ENCODE assay signal across 17 cellular contexts in genomic region chr12:123098780-123099179, GRCh38. TPM values are rescaled to one million over a fixed set of nuclear protein-coding genes. Genes with fewer than 3 reads are reported as not detected.
DNase-seq lines count a peak whose midpoint lies in the region; ATAC-seq and TF ChIP-seq lines count a peak whose summit lies in the region.
"Had no signal": no experiment of that assay in that cellular context is flagged by ENCODE, and none has a peak within 500 bp of the region (broad histone marks: within the 10 kb centered on the region; RNA-seq: fewer than 3 reads in every experiment).

No MANE protein-coding gene starts in this region.

- no peak overlapping the region; the same call in 1 of the 2 replicates for H3K4me2 ChIP-seq in OCI-LY1 (ENCODE audit: low read length)
- H3K4me2 ChIP-seq: GM23338 had no signal

- H3K27ac Mint-ChIP-seq in memory B cell = peak overlapping the region; percentile 54
- H3K27ac Mint-ChIP-seq: GM23338 had no signal

- H3K4me3 Mint-ChIP-seq in memory B cell = peak overlapping the region; percentile 51
- H3K4me3 Mint-ChIP-seq: GM23338 had no signal

- no peaks in the 10 kb centered on the region for H3K9me3 ChIP-seq in left ventricle myocardium inferior (replicated peaks)
- H3K9me3 ChIP-seq in OCI-LY1 (ENCODE audit: low read length) = no peaks in the 10 kb centered on the region
- H3K9me3 ChIP-seq in transverse colon = no peaks in the 10 kb centered on the region

- H3K27ac ChIP-seq in left ventricle myocardium inferior (replicated peaks) (peak overlapping the region; percentile 91), OCI-LY1 (ENCODE audit: low read depth, low read length, poor library complexity, severe bottlenecking) (peak overlapping the region; percentile 65), transverse colon (peak overlapping the region in 3 of 4 donors; percentile 53 to 76 (median 70))

- no peak for TF ChIP-seq EP300 in transverse colon (IDR thresholded peaks at IDR 0.05; ENCODE audit: low read depth)

- H2AFZ ChIP-seq in OCI-LY1 (ENCODE audit: low read length) = no peak overlapping the region
- H2AFZ ChIP-seq: GM23338 had no signal

- ATAC-seq in Right ventricle myocardium inferior (no peak), memory B cell (ENCODE audit: low read depth) (no peak), GM21529 (IDR thresholded peaks at IDR 0.05; ENCODE audit: unreplicated experiment) (no peak)
- ATAC-seq: GM23338 had no signal

- no peak overlapping the region for H3K4me3 ChIP-seq in left ventricle myocardium inferior
- H3K4me3 ChIP-seq in OCI-LY1 (ENCODE audit: low read depth, low read length, poor library complexity, severe bottlenecking) = no peak overlapping the region
- no peak overlapping the region for H3K4me3 ChIP-seq in transverse colon
- H3K4me3 ChIP-seq: GM23338 had no signal

- TF ChIP-seq CTCF in left ventricle myocardium inferior (IDR thresholded peaks at IDR 0.05; ENCODE audit: borderline replicate concordance) = no peak
- TF ChIP-seq CTCF in OCI-LY1 (IDR thresholded peaks at IDR 0.05; ENCODE audit: low read length) = no peak
- TF ChIP-seq CTCF in transverse colon (IDR thresholded peaks at IDR 0.05) = no peak
- no peak for TF ChIP-seq CTCF in GM10266 (IDR thresholded peaks at IDR 0.05; ENCODE audit: control insufficient read depth, insufficient read depth, low read depth, missing control alignments)

- peaks cover 2% of the 10 kb centered on the region for H3K27me3 Mint-ChIP-seq in memory B cell

- no peaks in the 10 kb centered on the region for H3K36me3 ChIP-seq in left ventricle myocardium inferior
- H3K36me3 ChIP-seq in OCI-LY1 (ENCODE audit: insufficient read depth, low read length) = peaks cover 76% of the 10 kb centered on the region; the same call in 1 of the 2 replicates
- H3K36me3 ChIP-seq in transverse colon = no peaks in the 10 kb centered on the region

- H3K9me2 ChIP-seq in OCI-LY1 (ENCODE audit: low read depth, low read length) = no peaks in the 10 kb centered on the region

- intact Hi-C loops in left ventricle myocardium inferior (cut with micrococcal nuclease) = no loop called here
- intact Hi-C loops in Right ventricle myocardium inferior (cut with DNase I) = loop anchor here (5.0 kb wide), 1 partner anchor 36 kb away; no protein-coding TSS in a partner anchor
- intact Hi-C loops in transverse colon (cut with DNase I; ENCODE audit: low total_unique reads) = no loop called here

- H3K36me3 Mint-ChIP-seq in memory B cell = peaks cover 2% of the 10 kb centered on the region

- H4K20me1 ChIP-seq in OCI-LY1 (ENCODE audit: insufficient read depth, low read length) = no peaks in the 10 kb centered on the region

- H3K27me3 ChIP-seq in left ventricle myocardium inferior (ENCODE audit: low read depth) = no peaks in the 10 kb centered on the region
- H3K27me3 ChIP-seq in OCI-LY1 (ENCODE audit: insufficient read depth, low read length) = no peaks in the 10 kb centered on the region
- no peaks in the 10 kb centered on the region for H3K27me3 ChIP-seq in transverse colon

- H3F3A ChIP-seq in OCI-LY1 (ENCODE audit: insufficient read depth, low read length) = no peaks in the 10 kb centered on the region

- in situ Hi-C loops in transverse colon (cut with MboI; ENCODE audit: low pct_ligation_motif_present in 1 of 4, low pct_unique_long_range_greater_than_20kb in 1 of 4, low sequenced_read_pairs in 3 of 4) = no loop called here

- H3K9me3 Mint-ChIP-seq in memory B cell = no peaks in the 10 kb centered on the region
- H3K9me3 Mint-ChIP-seq: GM23338 had no signal

- peaks cover 100% of the 10 kb centered on the region for H3K4me1 ChIP-seq in left ventricle myocardium inferior
- peaks cover 90% of the 10 kb centered on the region for H3K4me1 ChIP-seq in OCI-LY1 (ENCODE audit: insufficient read depth, low read length, severe bottlenecking)
- peaks cover 9 to 48% (median 20%) of the 10 kb centered on the region in 4 donors for H3K4me1 ChIP-seq in transverse colon

- no peak for TF ChIP-seq POLR2A in transverse colon (IDR thresholded peaks at IDR 0.05)

- peaks cover 16% of the 10 kb centered on the region; the same call in 1 of the 2 replicates for H3K79me2 ChIP-seq in OCI-LY1 (ENCODE audit: insufficient read depth, low read length)

- WGBS in transverse colon (ENCODE audit: low coverage in 1 of 2), 2 donors = 89% methylated on average over 2 of the region's 2 CpGs; no CpG with 5 or more reads in 1 of the 2 donors

- H3K4me1 Mint-ChIP-seq in memory B cell = peaks cover 26% of the 10 kb centered on the region

- no peak for DNase-seq in left ventricle myocardium inferior
- DNase-seq in Right ventricle myocardium inferior (ENCODE audit: missing footprints) = no peak
- DNase-seq in memory B cell (ENCODE audit: low spot score in 2 of 2) = no peak
- DNase-seq in transverse colon = no peak
- DNase-seq in GM10266 (ENCODE audit: extremely low spot score) = no peak
- DNase-seq: DMS153, GDM1, MM.1S, NCI-H1092, NCI-H1436 treated with DMSO at 0.1 percent for 48 hours, NCI-H2029, NCI-H526 treated with DMSO at 0.1 percent for 48 hours, OCI-M1, SHP77 treated with DMSO at 0.1 percent for 48 hours had no signal

- H3K9ac ChIP-seq in OCI-LY1 (ENCODE audit: low read length) = peak overlapping the region; percentile 33; the same call in 1 of the 2 replicates

RNA-seq across cellular contexts. Expression of gene PITPNM2, which starts 52.1 kb away (rescaled TPM):
- total RNA-seq in left ventricle myocardium inferior = 18.4 TPM
- total RNA-seq in Right ventricle myocardium inferior = 19.6 TPM
- total RNA-seq in transverse colon = 10 to 100 TPM; 10.5 to 19.8 (median 14.3) TPM
